ENCODE assay signal across 1 cellular context in the genomic region with DNA sequence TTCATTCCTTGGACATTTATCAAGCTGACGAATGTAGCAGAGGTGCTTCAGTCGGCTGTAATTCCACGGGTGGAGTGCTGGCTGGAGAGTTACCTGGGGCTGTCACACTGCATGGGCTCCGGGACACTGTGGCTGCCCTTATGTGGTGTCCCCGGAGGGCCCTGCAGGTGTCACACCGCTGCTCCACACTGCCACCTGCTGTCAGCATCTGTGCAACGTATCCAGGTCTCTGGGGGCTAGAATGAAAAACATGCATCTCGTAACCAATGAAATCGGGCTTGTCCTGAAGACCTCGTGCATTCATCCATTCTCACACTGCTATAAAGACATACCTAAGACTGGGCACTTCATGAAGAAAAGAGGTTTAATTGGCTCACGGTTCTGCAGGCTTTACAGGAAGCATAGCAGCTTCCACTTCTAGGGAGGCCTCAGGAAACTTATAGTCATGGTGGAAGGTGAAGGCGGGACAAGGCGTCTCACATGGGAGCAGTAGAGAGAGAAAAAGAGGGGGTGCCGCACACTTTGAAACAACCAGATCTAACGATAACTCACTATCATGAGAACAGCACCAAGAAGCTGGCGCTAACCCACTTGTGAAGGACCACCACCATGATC.
A peak's percentile ranks its signal among the peaks of the same experiment; 100 is the strongest.
TF ChIP-seq lines count a peak whose summit lies in the region.

No MANE protein-coding gene starts in this region.

TF ChIP-seq in HEK293, 187 proteins besides CTCF, POLR2A, EP300 and RAD21 (continued from another document):
- TF ChIP-seq ZNF2 (tag by site-specific recombination; IDR thresholded peaks at IDR 0.05) (peak; percentile 52; the same call in 1 of the 2 replicates), ZNF600 (tag by site-specific recombination; IDR thresholded peaks at IDR 0.05) (peak; percentile 48; the same call in 1 of the 2 replicates), ZEB2 (tag by site-specific recombination; IDR thresholded peaks at IDR 0.05) (peak; percentile 66; the same call in 1 of the 2 replicates), ZNF341 (tag by site-specific recombination; IDR thresholded peaks at IDR 0.05; ENCODE audit: low read depth) (no peak), ZNF221 (tag by site-specific recombination; IDR thresholded peaks at IDR 0.05; ENCODE audit: borderline replicate concordance) (no peak)
